In the genomic region with DNA sequence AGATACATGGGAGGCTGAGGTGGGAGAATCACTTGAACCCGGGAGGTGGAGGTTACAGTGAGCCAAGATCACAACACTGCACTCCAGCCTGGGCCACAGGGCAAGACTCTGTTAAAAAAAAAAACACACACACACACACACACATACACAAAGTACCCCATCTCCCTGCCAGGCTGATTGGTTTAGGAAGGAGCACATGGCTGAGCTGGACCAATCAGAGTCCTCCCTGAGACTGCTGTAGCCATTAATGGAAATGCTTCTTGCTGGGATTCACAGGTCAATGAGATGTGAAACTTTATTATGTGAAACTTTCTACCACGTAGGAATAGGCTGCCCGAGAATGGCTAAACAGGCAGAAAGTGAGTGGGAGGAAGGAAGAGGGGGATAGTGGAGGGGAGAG, we compare ENCODE assay signal across 19 cellular contexts. TPM values are rescaled to one million over a fixed set of nuclear protein-coding genes. Genes with fewer than 3 reads are reported as not detected.
A peak's percentile ranks its signal among the peaks of the same experiment; 100 is the strongest.
DNase-seq lines count a peak whose midpoint lies in the region; ATAC-seq, FAIRE-seq and TF ChIP-seq lines count a peak whose summit lies in the region.
"Had no signal": no experiment of that assay in that cellular context is flagged by ENCODE, and none has a peak within 500 bp of the region (broad histone marks: within the 10 kb centered on the region; RNA-seq: fewer than 3 reads in every experiment).

No MANE protein-coding gene starts in this region.

- no peak for TF ChIP-seq POLR2A in GM12878 (IDR thresholded peaks at IDR 0.05; ENCODE audit: low read depth, low read length)

- RAD21 ChIA-PET in GM12878 (lab: Charles Lee; ENCODE audit: unreplicated experiment) = no interaction called here

- H3K27ac Mint-ChIP-seq in immature natural killer cell = no peak overlapping the region
- H3K27ac Mint-ChIP-seq: CD8-positive, alpha-beta T cell had no signal

- intact Hi-C loops in GM12878 (cut with micrococcal nuclease; ENCODE audit: unreplicated experiment) = no loop called here
- intact Hi-C loops in psoas muscle (cut with DNase I) = no loop called here

- H3K9ac ChIP-seq in GM12878 (ENCODE audit: control insufficient read depth, insufficient read depth, low read length) = no peak overlapping the region
- H3K9ac ChIP-seq: GM23248 had no signal

- no peak overlapping the region for H3K27ac ChIP-seq in GM12878 (ENCODE audit: control insufficient read depth, insufficient read depth)
- peak overlapping the region; percentile 94 for H3K27ac ChIP-seq in neutrophil
- no peak overlapping the region for H3K27ac ChIP-seq in psoas muscle
- H3K27ac ChIP-seq: 22Rv1, A549, GM23248 had no signal

- no peaks in the 10 kb centered on the region for H4K20me1 ChIP-seq in GM12878 (ENCODE audit: control insufficient read depth, insufficient read depth)

- BruUV-seq in GM12878 (replicated peaks; lab: Mats Ljungman, UMichigan) = no TSS peak

- in situ Hi-C loops in GM12878 (cut with MboI) = no loop called here

- H2AFZ ChIP-seq in GM12878 (ENCODE audit: control insufficient read depth, low read depth, low read length) = no peak overlapping the region
- H2AFZ ChIP-seq: GM23248 had no signal

- H3K9me3 Mint-ChIP-seq in immature natural killer cell = no peaks in the 10 kb centered on the region
- H3K9me3 Mint-ChIP-seq: CD8-positive, alpha-beta T cell had no signal

- H3K4me2 ChIP-seq in GM12878 (ENCODE audit: control insufficient read depth, insufficient read depth) = no peak overlapping the region
- H3K4me2 ChIP-seq: A549 had no signal

- H3K4me1 ChIP-seq in GM12878 (ENCODE audit: control insufficient read depth, insufficient read depth, low read length) (no peaks in the 10 kb centered on the region), neutrophil (ENCODE audit: control insufficient read depth in 1 of 2, insufficient read depth in 1 of 2, low read depth in 1 of 2, low read length in 1 of 2) (peaks cover 82 to 98% of the 10 kb centered on the region in 2 experiments), psoas muscle (no peaks in the 10 kb centered on the region)
- H3K4me1 ChIP-seq: A549 had no signal

- no peaks in the 10 kb centered on the region for H3K36me3 ChIP-seq in GM12878 (ENCODE audit: control insufficient read depth in 2 of 2, insufficient read depth in 2 of 2, low read length in 1 of 2)
- peaks cover 65% of the 10 kb centered on the region for H3K36me3 ChIP-seq in neutrophil
- H3K36me3 ChIP-seq in psoas muscle (ENCODE audit: insufficient read depth in 1 of 2, low read depth in 1 of 2) = no peaks in the 10 kb centered on the region
- H3K36me3 ChIP-seq: HAP-1 had no signal

- 34% methylated on average over 3 of the region's 3 CpGs for WGBS in GM12878 (ENCODE audit: insufficient coverage, insufficient replicate concordance, low lambda C conversion rate, missing lambda C conversion rate)
- 53 to 68% (median 65%) methylated on average over 3 of the region's 3 CpGs for WGBS in psoas muscle, 3 donors

- H3K27me3 Mint-ChIP-seq in immature natural killer cell (ENCODE audit: low read depth in 3 of 3) = peaks cover 2 to 20% (median 12%) of the 10 kb centered on the region in 3 donors

- H3K79me2 ChIP-seq in GM12878 (ENCODE audit: control insufficient read depth, insufficient read depth, low read length) = no peaks in the 10 kb centered on the region

- peaks cover 0 to 4% (median 0%) of the 10 kb centered on the region in 3 donors for H3K36me3 Mint-ChIP-seq in immature natural killer cell
- H3K36me3 Mint-ChIP-seq: CD8-positive, alpha-beta T cell had no signal

- H3K9me3 ChIP-seq in GM12878 (replicated peaks; ENCODE audit: control insufficient read depth, insufficient read depth, low read length) (no peaks in the 10 kb centered on the region; the same call in 2 of the 3 replicates), neutrophil (no peaks in the 10 kb centered on the region), psoas muscle (no peaks in the 10 kb centered on the region)
- H3K9me3 ChIP-seq: A549, HAP-1 had no signal

- TF ChIP-seq CTCF in GM12878 (IDR thresholded peaks at IDR 0.05 in 2 of 3, conservative IDR thresholded peaks at IDR 0.05 in 1 of 3; ENCODE audit: control insufficient read depth in 2 of 3, extremely low read depth in 1 of 3, insufficient read depth in 1 of 3, low read depth in 3 of 3, low read length in 3 of 3) (no peak), neutrophil (IDR thresholded peaks at IDR 0.05) (no peak), psoas muscle (IDR thresholded peaks at IDR 0.05) (no peak)

- ATAC-seq in GM12878 (no peak), psoas muscle (no peak)
- ATAC-seq: A549; CD8-positive, alpha-beta T cell; HepG2 had no signal

- CTCF ChIA-PET in GM12878 (lab: Yijun Ruan, JAX) = no interaction called here

- H3K4me1 Mint-ChIP-seq in immature natural killer cell = peaks cover 5 to 9% of the 10 kb centered on the region in 2 donors

- POLR2A ChIA-PET in GM12878 (lab: Charles Lee) = no interaction called here

- no peak overlapping the region for H3K4me3 Mint-ChIP-seq in immature natural killer cell
- H3K4me3 Mint-ChIP-seq: CD8-positive, alpha-beta T cell had no signal

- DNase-seq in DMS53 (lab: John Stamatoyannopoulos, UW) (peak; percentile 16), DMS53 treated with DMSO at 0.1 percent for 48 hours (lab: John Stamatoyannopoulos, UW; ENCODE audit: unreplicated experiment) (no peak), GM12878 (ENCODE audit: low read depth, low spot score) (no peak), psoas muscle (no peak), immature natural killer cell (no peak), middle frontal gyrus (ENCODE audit: extremely low spot score, low spot score) (no peak)
- DNase-seq: AML-193; Calu3; CD8-positive, alpha-beta T cell; GM23248 had no signal

- SMC1A ChIA-PET in GM12878 (lab: Charles Lee; ENCODE audit: uncharacterized antibody, unreplicated experiment) = no interaction called here

- FAIRE-seq in GM12878 (lab: Jason Lieb, UNC) = peak; percentile 82
- FAIRE-seq: A549, G401.6, HepG2 had no signal

- TF ChIP-seq RAD21 in Ishikawa (IDR thresholded peaks at IDR 0.05; ENCODE audit: low read depth) (no peak), GM12878 (IDR thresholded peaks at IDR 0.05; ENCODE audit: insufficient read depth, low read depth, low read length) (no peak)

- H3K27me3 ChIP-seq in GM12878 (replicated peaks in 1 of 2; ENCODE audit: control insufficient read depth in 2 of 2, insufficient read depth in 2 of 2, low read length in 1 of 2) (no peaks in the 10 kb centered on the region), neutrophil (no peaks in the 10 kb centered on the region), psoas muscle (ENCODE audit: insufficient read depth in 3 of 3, low read length in 2 of 3) (peaks cover 0 to 5% (median 0%) of the 10 kb centered on the region in 3 donors)

- no peak for TF ChIP-seq EP300 in Ishikawa (IDR thresholded peaks at IDR 0.05; ENCODE audit: borderline replicate concordance)
- TF ChIP-seq EP300 in GM12878 (IDR thresholded peaks at IDR 0.05; ENCODE audit: borderline replicate concordance in 1 of 2, control insufficient read depth in 1 of 2, low read depth in 2 of 2, low read length in 2 of 2) = no peak

- H3K4me3 ChIP-seq in GM12878 (no peak overlapping the region), neutrophil (ENCODE audit: low read depth in 1 of 2, low read length in 1 of 2) (peak overlapping the region; percentile 82 to 90), psoas muscle (no peak overlapping the region)
- H3K4me3 ChIP-seq: A549, GM23248, HAP-1 had no signal

RNA-seq across cellular contexts. Expression of gene TREM1, which starts 2.9 kb away (rescaled TPM):
- total RNA-seq in GM12878 (2013; cell fraction: nucleolus; rRNA removed) = 9.0 and 10.7 TPM in 2 replicates
- total RNA-seq in GM12878 (2014; rRNA removed) (not detected in 2 replicates), GM12878 (2014; rRNA removed; fragmentation: Illumina TruSeq; extraction: Trizol) (0.09 and 0.23 TPM in 2 replicates), GM12878 (2021) (0.44 and 0.77 TPM in 2 replicates), psoas muscle (1 to 10 TPM in 1 of 4 donors, under 1 TPM in 3; 0.54 to 3.0 (median 0.65) TPM)
- polyA plus RNA-seq in GM12878 (2011; ENCODE audit: low read depth) = 1.00 TPM
- polyA plus RNA-seq in GM12878 (2011; rRNA removed) (1.6 and 2.6 TPM in 2 replicates), GM12878 (2014; fragmentation: Illumina TruSeq; extraction: Trizol) (0.35 TPM in 1 of 2 replicates, not detected in the other), GM12878 (2014; fragmentation: Nextera tagmentation; extraction: Ambion mirVana) (under 1 TPM; 0.11 to 0.69 TPM), GM12878 (2014; rRNA removed) (0.19 and 0.20 TPM in 2 replicates), GM12878 (2016; fragmentation: Nextera tagmentation; extraction: Ambion mirVana) (under 1 TPM in 1 of 2 experiments, not detected in 1; 0.12 TPM), psoas muscle (1 to 10 TPM in 1 of 3 donors, under 1 TPM in 2; 0.21 to 4.0 (median 0.26) TPM), immature natural killer cell (1 to 10 TPM in 1 of 3 donors, not detected in 2; 2.8 TPM)
- polyA plus RNA-seq in GM12878 (2011; cell fraction: cytosol; rRNA removed) = 2.5 and 3.0 TPM in 2 replicates
- polyA plus RNA-seq in GM12878 (2011; cell fraction: nucleus; rRNA removed) = 1.1 and 1.4 TPM in 2 replicates
- polyA plus RNA-seq in GM12878 (2012) = 0.51 and 0.74 TPM in 2 replicates
- polyA minus RNA-seq in GM12878 (2011; rRNA and poly(A)+ RNA removed) = 1.6 and 2.6 TPM in 2 replicates
- polyA minus RNA-seq in GM12878 (2011; cell fraction: cytosol; rRNA and poly(A)+ RNA removed) = not detected in 2 replicates
- polyA minus RNA-seq in GM12878 (2011; cell fraction: nucleus; rRNA and poly(A)+ RNA removed) = 0.77 and 0.85 TPM in 2 replicates
- total RNA-seq: GM23248, HepG2 had no signal
- polyA plus RNA-seq: A549, GM23248 had no signal

RNA-seq across cellular contexts. Expression of gene NCR2, which starts 51.8 kb away (rescaled TPM):
- 1.2 and 2.0 TPM in 2 replicates for total RNA-seq in GM12878 (2013; cell fraction: nucleolus; rRNA removed)
- total RNA-seq in GM12878 (2014; rRNA removed) = not detected in 2 replicates
- total RNA-seq in GM12878 (2014; rRNA removed; fragmentation: Illumina TruSeq; extraction: Trizol) = not detected in 2 replicates
- total RNA-seq in GM12878 (2021) = not detected in 2 replicates
- polyA plus RNA-seq in GM12878 (2011; ENCODE audit: low read depth) = 0.42 TPM
- 0.22 and 0.53 TPM in 2 replicates for polyA plus RNA-seq in GM12878 (2011; rRNA removed)
- polyA plus RNA-seq in GM12878 (2011; cell fraction: cytosol; rRNA removed) = 1.1 and 1.6 TPM in 2 replicates
- polyA plus RNA-seq in GM12878 (2011; cell fraction: nucleus; rRNA removed) = 0.35 and 0.42 TPM in 2 replicates
- 0.20 and 1.2 TPM in 2 replicates for polyA plus RNA-seq in GM12878 (2012)
- not detected in 2 replicates for polyA plus RNA-seq in GM12878 (2014; fragmentation: Illumina TruSeq; extraction: Trizol)
- not detected for polyA plus RNA-seq in GM12878 (2014; fragmentation: Nextera tagmentation; extraction: Ambion mirVana)
- polyA plus RNA-seq in GM12878 (2014; rRNA removed) = 0.09 TPM in 1 of 2 replicates, not detected in the other
- polyA plus RNA-seq in GM12878 (2016; fragmentation: Nextera tagmentation; extraction: Ambion mirVana) = under 1 TPM in 1 of 2 experiments, not detected in 1; 0.21 TPM
- 0.51 and 1.1 TPM in 2 replicates for polyA minus RNA-seq in GM12878 (2011; rRNA and poly(A)+ RNA removed)
- polyA minus RNA-seq in GM12878 (2011; cell fraction: cytosol; rRNA and poly(A)+ RNA removed) = not detected in 2 replicates
- 0.48 and 0.77 TPM in 2 replicates for polyA minus RNA-seq in GM12878 (2011; cell fraction: nucleus; rRNA and poly(A)+ RNA removed)
- total RNA-seq in psoas muscle = not detected
- not detected for polyA plus RNA-seq in psoas muscle
- polyA plus RNA-seq in immature natural killer cell = under 1 TPM in 2 of 3 donors, not detected in 1; 0.91 to 0.97 TPM
- total RNA-seq: Calu3; CD8-positive, alpha-beta T cell; GM23248; H4; HepG2 had no signal
- polyA plus RNA-seq: A549, BJ, GM23248, HepG2 had no signal

RNA-seq across cellular contexts. Expression of gene TREML4, which starts 55.4 kb away (rescaled TPM):
- 0.15 TPM in 1 of 2 replicates, not detected in the other for total RNA-seq in GM12878 (2013; cell fraction: nucleolus; rRNA removed)
- not detected in 2 replicates for total RNA-seq in GM12878 (2014; rRNA removed)
- not detected in 2 replicates for total RNA-seq in GM12878 (2014; rRNA removed; fragmentation: Illumina TruSeq; extraction: Trizol)
- total RNA-seq in GM12878 (2021) = not detected in 2 replicates
- polyA plus RNA-seq in GM12878 (2011; ENCODE audit: low read depth) = not detected
- 0.03 TPM in 1 of 2 replicates, not detected in the other for polyA plus RNA-seq in GM12878 (2011; rRNA removed)
- not detected in 2 replicates for polyA plus RNA-seq in GM12878 (2011; cell fraction: cytosol; rRNA removed)
- polyA plus RNA-seq in GM12878 (2011; cell fraction: nucleus; rRNA removed) = not detected in 2 replicates
- polyA plus RNA-seq in GM12878 (2012) = not detected in 2 replicates
- polyA plus RNA-seq in GM12878 (2014; fragmentation: Illumina TruSeq; extraction: Trizol) = not detected in 2 replicates
- polyA plus RNA-seq in GM12878 (2014; fragmentation: Nextera tagmentation; extraction: Ambion mirVana) = not detected
- polyA plus RNA-seq in GM12878 (2014; rRNA removed) = not detected in 2 replicates
- polyA plus RNA-seq in GM12878 (2016; fragmentation: Nextera tagmentation; extraction: Ambion mirVana) = not detected
- polyA minus RNA-seq in GM12878 (2011; rRNA and poly(A)+ RNA removed) = not detected in 2 replicates
- polyA minus RNA-seq in GM12878 (2011; cell fraction: cytosol; rRNA and poly(A)+ RNA removed) = not detected in 2 replicates
- polyA minus RNA-seq in GM12878 (2011; cell fraction: nucleus; rRNA and poly(A)+ RNA removed) = not detected in 2 replicates
- not detected for total RNA-seq in psoas muscle
- polyA plus RNA-seq in psoas muscle = under 1 TPM in 1 of 3 donors, not detected in 2; 0.01 TPM
- not detected for polyA plus RNA-seq in immature natural killer cell
- total RNA-seq: Calu3; CD8-positive, alpha-beta T cell; GM23248; HepG2 had no signal
- polyA plus RNA-seq: A549, BJ, GM23248, HepG2 had no signal

Comparison
In these comparisons a context has a peak if more than half of its experiments do, and no peak if none do; other contexts are left out.
1. H3K4me3 ChIP-seq: peak in neutrophil (2 of 2); none in GM12878 (single experiment) and psoas muscle (single experiment).